8 cellular contexts compared by ENCODE assay signal in genomic region chr4:182925298-182925738, GRCh38. TPM values are rescaled to one million over a fixed set of nuclear protein-coding genes. Genes with fewer than 3 reads are reported as not detected.
A peak's percentile ranks its signal among the peaks of the same experiment; 100 is the strongest.
DNase-seq lines count a peak whose midpoint lies in the region; ATAC-seq and TF ChIP-seq lines count a peak whose summit lies in the region.

No MANE protein-coding gene starts in this region.

- no peaks in the 10 kb centered on the region for H3K36me3 Mint-ChIP-seq in MCF 10A (ENCODE audit: insufficient read depth, unreplicated experiment)
- no peaks in the 10 kb centered on the region for H3K36me3 Mint-ChIP-seq in T-helper 2 cell treated with Interferon-gamma antibody and Interleukin-4, amounts not matched to agents 5 μg/mL and 100 μg/mL, for 36 hours (ENCODE audit: low read depth)

- POLR2A ChIA-PET in MCF 10A (lab: Yijun Ruan, JAX), result no interaction called here

- H3K4me1 Mint-ChIP-seq in MCF 10A (ENCODE audit: insufficient read depth, unreplicated experiment), result no peaks in the 10 kb centered on the region
- H3K4me1 Mint-ChIP-seq in T-helper 2 cell treated with Interferon-gamma antibody and Interleukin-4, amounts not matched to agents 5 μg/mL and 100 μg/mL, for 36 hours (ENCODE audit: low read depth), result peaks cover 2% of the 10 kb centered on the region

- peak; percentile 45 for DNase-seq in MCF 10A (ENCODE audit: unreplicated experiment)
- DNase-seq in breast epithelium (ENCODE audit: low spot score in 2 of 2), result no peak
- peak; percentile 13 for DNase-seq in NCI-H128 (lab: John Stamatoyannopoulos, UW; ENCODE audit: unreplicated experiment)
- peak; percentile 53 for DNase-seq in T-helper 2 cell treated with Interferon-gamma antibody and Interleukin-4, amounts not matched to agents 5 μg/mL and 100 μg/mL, for 36 hours (ENCODE audit: low spot score)
- DNase-seq in body of pancreas, result peak; percentile 80 to 90 (median 88)
- peak; percentile 87 for DNase-seq in kidney tubule cell (ENCODE audit: low spot score)
- peak; percentile 24 for DNase-seq in stimulated activated CD8-positive, alpha-beta memory T cell treated with anti-CD3 and anti-CD28 coated beads, Interleukin-15, amount 100 ng/mL, for 1 hour (ENCODE audit: low read depth)

- H3K27me3 Mint-ChIP-seq in MCF 10A (ENCODE audit: insufficient read depth, unreplicated experiment), result no peaks in the 10 kb centered on the region
- peaks cover 11% of the 10 kb centered on the region for H3K27me3 Mint-ChIP-seq in T-helper 2 cell treated with Interferon-gamma antibody and Interleukin-4, amounts not matched to agents 5 μg/mL and 100 μg/mL, for 36 hours (ENCODE audit: low read depth)

- H3K4me3 ChIP-seq in breast epithelium (no peak overlapping the region), body of pancreas (no peak overlapping the region)

- BruUV-seq in MCF 10A (replicated peaks; lab: Mats Ljungman, UMichigan), result no TSS peak

- no peak overlapping the region for H3K27ac ChIP-seq in breast epithelium
- no peak overlapping the region for H3K27ac ChIP-seq in body of pancreas

- H3K27ac Mint-ChIP-seq in MCF 10A (ENCODE audit: low read depth, unreplicated experiment), result no peak overlapping the region
- H3K27ac Mint-ChIP-seq in T-helper 2 cell treated with Interferon-gamma antibody and Interleukin-4, amounts not matched to agents 5 μg/mL and 100 μg/mL, for 36 hours, result no peak overlapping the region

- intact Hi-C loops in MCF 10A (cut with micrococcal nuclease), result loop anchor here (5.0 to 10.0 kb wide), 2 partner anchors 451 to 1783 kb away; no protein-coding TSS in a partner anchor
- intact Hi-C loops in breast epithelium (cut with DNase I; ENCODE audit: low total_unique reads), result no loop called here
- intact Hi-C loops in body of pancreas (cut with DNase I), result no loop called here

- H3K4me1 ChIP-seq in breast epithelium (no peaks in the 10 kb centered on the region), body of pancreas (peaks cover 16% of the 10 kb centered on the region)

- no peaks in the 10 kb centered on the region for H3K9me3 Mint-ChIP-seq in MCF 10A (ENCODE audit: unreplicated experiment)
- no peaks in the 10 kb centered on the region for H3K9me3 Mint-ChIP-seq in T-helper 2 cell treated with Interferon-gamma antibody and Interleukin-4, amounts not matched to agents 5 μg/mL and 100 μg/mL, for 36 hours

- no peaks in the 10 kb centered on the region for H3K36me3 ChIP-seq in breast epithelium
- H3K36me3 ChIP-seq in body of pancreas (replicated peaks in 1 of 2; ENCODE audit: insufficient read depth in 1 of 2, low read depth in 2 of 2), result no peaks in the 10 kb centered on the region

- WGBS in body of pancreas, 2 donors, result 23 to 25% methylated on average over 9 of the region's 9 CpGs

- CTCF ChIA-PET in MCF 10A (lab: Yijun Ruan, JAX), result interaction anchor here (0.6 to 7.3 kb wide), 15 partner anchors 13 to 1661 kb away, joined by 3 to 55 read pairs (median 4); no protein-coding TSS in a partner anchor

- no peaks in the 10 kb centered on the region for H3K9me3 ChIP-seq in breast epithelium
- no peaks in the 10 kb centered on the region for H3K9me3 ChIP-seq in body of pancreas

- ATAC-seq in HG02678 (IDR thresholded peaks at IDR 0.05; ENCODE audit: unreplicated experiment) (peak; percentile 100), body of pancreas (peak; percentile 85)

- no peak for TF ChIP-seq POLR2A in breast epithelium (IDR thresholded peaks at IDR 0.05)
- no peak for TF ChIP-seq POLR2A in body of pancreas (IDR thresholded peaks at IDR 0.05)

- H3K4me3 Mint-ChIP-seq in MCF 10A (ENCODE audit: unreplicated experiment), result no peak overlapping the region
- H3K4me3 Mint-ChIP-seq in T-helper 2 cell treated with Interferon-gamma antibody and Interleukin-4, amounts not matched to agents 5 μg/mL and 100 μg/mL, for 36 hours, result no peak overlapping the region

- H3K27me3 ChIP-seq in breast epithelium, result no peaks in the 10 kb centered on the region
- no peaks in the 10 kb centered on the region for H3K27me3 ChIP-seq in body of pancreas

- TF ChIP-seq CTCF in MCF 10A (IDR thresholded peaks at IDR 0.05; ENCODE audit: unreplicated experiment) (peak; percentile 34), breast epithelium (IDR thresholded peaks at IDR 0.05) (no peak), body of pancreas (IDR thresholded peaks at IDR 0.05) (peak; percentile 59 to 95 (median 83))

RNA-seq across cellular contexts. Expression of gene DCTD, which starts 8.1 kb away (rescaled TPM):
- total RNA-seq in MCF 10A (2022) (168 and 180 TPM in 2 replicates), breast epithelium (10 to 100 TPM; 46.0 to 75.2 (median 48.2) TPM), body of pancreas (10 to 100 TPM; 27.0 to 39.7 TPM)

Comparison
In these comparisons a context has a peak if more than half of its experiments do, and no peak if none do; other contexts are left out.
1. DNase-seq: peak in MCF 10A (single experiment), NCI-H128 (single experiment), T-helper 2 cell treated with Interferon-gamma antibody and Interleukin-4, amounts not matched to agents 5 μg/mL and 100 μg/mL, for 36 hours (single experiment), body of pancreas (4 of 4), kidney tubule cell (single experiment) and stimulated activated CD8-positive, alpha-beta memory T cell treated with anti-CD3 and anti-CD28 coated beads, Interleukin-15, amount 100 ng/mL, for 1 hour (single experiment); none in breast epithelium (0 of 2).
2. CTCF ChIP-seq: peak in MCF 10A (single experiment) and body of pancreas (7 of 7); none in breast epithelium (0 of 3).